1 cellular context compared by ENCODE assay signal in the genomic region with DNA sequence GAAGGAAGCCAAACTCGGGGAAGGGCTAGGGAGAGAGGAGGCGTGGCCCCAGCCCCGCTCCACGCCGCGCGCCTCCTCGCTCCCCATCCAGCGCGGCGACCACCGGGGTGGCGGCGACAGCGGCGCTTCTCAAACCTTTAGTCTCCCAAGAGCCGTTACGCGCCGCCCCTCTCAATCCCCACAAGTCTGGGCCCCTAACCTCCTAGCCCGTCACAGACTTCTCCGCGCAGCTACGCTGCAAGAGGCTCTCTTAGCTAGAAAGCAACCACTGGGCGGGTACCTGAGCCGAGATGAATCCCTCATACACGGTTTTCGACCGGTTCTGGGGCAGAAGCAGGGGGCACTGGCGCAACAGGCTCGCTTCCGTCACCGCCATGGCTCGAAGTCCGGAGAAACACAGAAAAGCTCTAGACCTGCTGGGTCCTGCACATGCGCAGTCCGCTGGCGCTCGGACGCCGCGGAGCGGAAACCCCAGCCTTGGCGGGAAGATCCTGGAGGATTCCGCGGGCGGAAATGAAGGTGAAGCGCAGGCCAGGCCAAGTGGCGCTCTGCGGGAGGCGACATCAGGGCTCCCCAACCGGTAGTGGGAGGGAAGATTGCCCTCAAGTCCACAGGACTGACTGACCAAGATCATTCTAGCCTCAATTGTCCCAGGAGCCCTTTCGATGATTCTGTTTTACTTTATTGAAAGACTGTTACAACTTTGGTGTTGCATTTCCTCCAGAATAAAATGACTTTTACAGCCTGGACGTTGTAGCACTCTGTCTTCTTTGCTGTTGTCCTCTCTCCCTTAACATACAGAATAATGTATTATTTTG.
TF ChIP-seq lines count a peak whose summit lies in the region.

A gene (minus strand): TSS at position 388 of the 818 bp plus-strand sequence. CDS start 12 bp downstream, at position 376.

TF ChIP-seq in HepG2, 621 proteins besides CTCF, POLR2A, EP300 and RAD21 (continued from another document and continues in another):
- TF ChIP-seq SOX13 (IDR thresholded peaks at IDR 0.05) (no peak), SOX13 (CRISPR knock-in tag; conservative IDR thresholded peaks at IDR 0.05 in 1 of 2, IDR thresholded peaks at IDR 0.05 in 1 of 2) (peak in 1 of 2 experiments; percentile 45; a peak in 1 of 4 replicates), ZNF138 (CRISPR knock-in tag; IDR thresholded peaks at IDR 0.05; ENCODE audit: low read depth) (no peak), ZNF564 (CRISPR knock-in tag; IDR thresholded peaks at IDR 0.05) (peak; percentile 88; the same call in 1 of the 2 replicates), ARID2 (CRISPR knock-in tag; IDR thresholded peaks at IDR 0.05; ENCODE audit: borderline replicate concordance) (peak; percentile 99; the same call in 1 of the 2 replicates), ZNF616 (CRISPR knock-in tag; IDR thresholded peaks at IDR 0.05; ENCODE audit: low read depth) (peak; percentile 93; the same call in 1 of the 2 replicates), ZSCAN22 (CRISPR knock-in tag; IDR thresholded peaks at IDR 0.05) (no peak; the same call in 1 of the 2 replicates), ZNF670 (CRISPR knock-in tag; IDR thresholded peaks at IDR 0.05; ENCODE audit: borderline replicate concordance) (peak; percentile 92), HNRNPK (IDR thresholded peaks at IDR 0.05; ENCODE audit: low read depth, low read length, poor library complexity, severe bottlenecking) (peak; percentile 35), NR2F1 (CRISPR knock-in tag; IDR thresholded peaks at IDR 0.05) (peak in 1 of 2 experiments; percentile 8; a peak in 1 of 4 replicates), MEIS1 (CRISPR knock-in tag; IDR thresholded peaks at IDR 0.05; ENCODE audit: borderline replicate concordance) (peak; percentile 91), ZNF44 (CRISPR knock-in tag; IDR thresholded peaks at IDR 0.05) (no peak; the same call in none of the 2 replicates), ZNF510 (CRISPR knock-in tag; IDR thresholded peaks at IDR 0.05; ENCODE audit: low read depth) (peak; percentile 99), MAF1 (CRISPR knock-in tag; IDR thresholded peaks at IDR 0.05; ENCODE audit: borderline replicate concordance) (peak; percentile 87), SOX5 (CRISPR knock-in tag; IDR thresholded peaks at IDR 0.05; ENCODE audit: borderline replicate concordance) (peak; percentile 62), RFX5 (IDR thresholded peaks at IDR 0.05; ENCODE audit: low read depth, low read length) (no peak), FOXK2 (IDR thresholded peaks at IDR 0.05) (peak; percentile 49; the same call in 1 of the 2 replicates), ZEB1 (IDR thresholded peaks at IDR 0.05; ENCODE audit: insufficient replicate concordance, low read depth) (peak; percentile 74), ZNF614 (CRISPR knock-in tag; IDR thresholded peaks at IDR 0.05; ENCODE audit: borderline replicate concordance) (peak; percentile 58; the same call in 1 of the 2 replicates), FOXJ3 (CRISPR knock-in tag; IDR thresholded peaks at IDR 0.05; ENCODE audit: borderline replicate concordance) (peak; percentile 79), ETV6 (CRISPR knock-in tag; conservative IDR thresholded peaks at IDR 0.05) (peak; percentile 90), ZNF260 (CRISPR knock-in tag; IDR thresholded peaks at IDR 0.05; ENCODE audit: borderline replicate concordance, low read depth) (no peak), SRY (CRISPR knock-in tag; IDR thresholded peaks at IDR 0.05) (peak; percentile 97; the same call in 1 of the 2 replicates), ZNF678 (CRISPR knock-in tag; IDR thresholded peaks at IDR 0.05) (peak; percentile 65; the same call in 1 of the 2 replicates), KDM2A (CRISPR knock-in tag; IDR thresholded peaks at IDR 0.05; ENCODE audit: borderline replicate concordance, low read depth) (peak; percentile 97), TGIF2 (CRISPR knock-in tag; IDR thresholded peaks at IDR 0.05) (peak; percentile 93), ZNF7 (CRISPR knock-in tag; IDR thresholded peaks at IDR 0.05) (no peak), ZFP1 (CRISPR knock-in tag; IDR thresholded peaks at IDR 0.05) (peak; percentile 86; the same call in 1 of the 2 replicates), FOXO1 (CRISPR knock-in tag; IDR thresholded peaks at IDR 0.05) (peak; percentile 58)
- TF ChIP-seq, protein P1, sequence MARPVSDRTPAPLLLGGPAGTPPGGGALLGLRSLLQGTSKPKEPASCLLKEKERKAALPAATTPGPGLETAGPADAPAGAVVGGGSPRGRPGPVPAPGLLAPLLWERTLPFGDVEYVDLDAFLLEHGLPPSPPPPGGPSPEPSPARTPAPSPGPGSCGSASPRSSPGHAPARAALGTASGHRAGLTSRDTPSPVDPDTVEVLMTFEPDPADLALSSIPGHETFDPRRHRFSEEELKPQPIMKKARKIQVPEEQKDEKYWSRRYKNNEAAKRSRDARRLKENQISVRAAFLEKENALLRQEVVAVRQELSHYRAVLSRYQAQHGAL (CRISPR knock-in tag; IDR thresholded peaks at IDR 0.05; ENCODE audit: not compliant biosample characterization), result peak; percentile 91
- TF ChIP-seq, protein P2, sequence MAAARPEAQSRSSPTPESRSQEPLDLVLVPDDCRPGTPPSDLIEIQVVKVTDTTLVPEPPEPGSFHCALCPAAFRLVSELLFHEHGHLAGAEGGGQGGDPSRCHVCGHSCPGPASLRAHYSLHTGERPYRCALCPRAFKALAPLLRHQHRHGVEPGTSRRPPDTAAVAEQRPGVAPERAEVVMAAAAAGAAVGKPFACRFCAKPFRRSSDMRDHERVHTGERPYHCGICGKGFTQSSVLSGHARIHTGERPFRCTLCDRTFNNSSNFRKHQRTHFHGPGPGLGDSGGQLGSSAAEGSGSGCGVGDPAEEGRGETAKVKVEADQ (CRISPR knock-in tag; IDR thresholded peaks at IDR 0.05; ENCODE audit: borderline replicate concordance), result peak; percentile 95
- TF ChIP-seq, protein P3, sequence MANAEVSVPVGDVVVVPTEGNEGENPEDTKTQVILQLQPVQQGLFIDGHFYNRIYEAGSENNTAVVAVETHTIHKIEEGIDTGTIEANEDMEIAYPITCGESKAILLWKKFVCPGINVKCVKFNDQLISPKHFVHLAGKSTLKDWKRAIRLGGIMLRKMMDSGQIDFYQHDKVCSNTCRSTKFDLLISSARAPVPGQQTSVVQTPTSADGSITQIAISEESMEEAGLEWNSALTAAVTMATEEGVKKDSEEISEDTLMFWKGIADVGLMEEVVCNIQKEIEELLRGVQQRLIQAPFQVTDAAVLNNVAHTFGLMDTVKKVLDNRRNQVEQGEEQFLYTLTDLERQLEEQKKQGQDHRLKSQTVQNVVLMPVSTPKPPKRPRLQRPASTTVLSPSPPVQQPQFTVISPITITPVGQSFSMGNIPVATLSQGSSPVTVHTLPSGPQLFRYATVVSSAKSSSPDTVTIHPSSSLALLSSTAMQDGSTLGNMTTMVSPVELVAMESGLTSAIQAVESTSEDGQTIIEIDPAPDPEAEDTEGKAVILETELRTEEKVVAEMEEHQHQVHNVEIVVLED (CRISPR knock-in tag; IDR thresholded peaks at IDR 0.05; ENCODE audit: borderline replicate concordance), result peak; percentile 80
- TF ChIP-seq, protein P4, sequence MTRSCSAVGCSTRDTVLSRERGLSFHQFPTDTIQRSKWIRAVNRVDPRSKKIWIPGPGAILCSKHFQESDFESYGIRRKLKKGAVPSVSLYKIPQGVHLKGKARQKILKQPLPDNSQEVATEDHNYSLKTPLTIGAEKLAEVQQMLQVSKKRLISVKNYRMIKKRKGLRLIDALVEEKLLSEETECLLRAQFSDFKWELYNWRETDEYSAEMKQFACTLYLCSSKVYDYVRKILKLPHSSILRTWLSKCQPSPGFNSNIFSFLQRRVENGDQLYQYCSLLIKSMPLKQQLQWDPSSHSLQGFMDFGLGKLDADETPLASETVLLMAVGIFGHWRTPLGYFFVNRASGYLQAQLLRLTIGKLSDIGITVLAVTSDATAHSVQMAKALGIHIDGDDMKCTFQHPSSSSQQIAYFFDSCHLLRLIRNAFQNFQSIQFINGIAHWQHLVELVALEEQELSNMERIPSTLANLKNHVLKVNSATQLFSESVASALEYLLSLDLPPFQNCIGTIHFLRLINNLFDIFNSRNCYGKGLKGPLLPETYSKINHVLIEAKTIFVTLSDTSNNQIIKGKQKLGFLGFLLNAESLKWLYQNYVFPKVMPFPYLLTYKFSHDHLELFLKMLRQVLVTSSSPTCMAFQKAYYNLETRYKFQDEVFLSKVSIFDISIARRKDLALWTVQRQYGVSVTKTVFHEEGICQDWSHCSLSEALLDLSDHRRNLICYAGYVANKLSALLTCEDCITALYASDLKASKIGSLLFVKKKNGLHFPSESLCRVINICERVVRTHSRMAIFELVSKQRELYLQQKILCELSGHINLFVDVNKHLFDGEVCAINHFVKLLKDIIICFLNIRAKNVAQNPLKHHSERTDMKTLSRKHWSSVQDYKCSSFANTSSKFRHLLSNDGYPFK (CRISPR knock-in tag; IDR thresholded peaks at IDR 0.05; ENCODE audit: borderline replicate concordance), result peak; percentile 90
- TF ChIP-seq, protein P5, sequence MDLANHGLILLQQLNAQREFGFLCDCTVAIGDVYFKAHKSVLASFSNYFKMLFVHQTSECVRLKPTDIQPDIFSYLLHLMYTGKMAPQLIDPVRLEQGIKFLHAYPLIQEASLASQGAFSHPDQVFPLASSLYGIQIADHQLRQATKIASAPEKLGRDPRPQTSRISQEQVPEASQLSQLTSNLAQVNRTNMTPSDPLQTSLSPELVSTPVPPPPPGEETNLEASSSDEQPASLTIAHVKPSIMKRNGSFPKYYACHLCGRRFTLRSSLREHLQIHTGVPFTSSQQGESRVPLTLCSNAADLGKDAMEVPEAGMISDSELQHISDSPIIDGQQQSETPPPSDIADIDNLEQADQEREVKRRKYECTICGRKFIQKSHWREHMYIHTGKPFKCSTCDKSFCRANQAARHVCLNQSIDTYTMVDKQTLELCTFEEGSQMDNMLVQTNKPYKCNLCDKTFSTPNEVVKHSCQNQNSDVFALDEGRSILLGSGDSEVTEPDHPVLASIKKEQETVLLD (CRISPR knock-in tag; IDR thresholded peaks at IDR 0.05; ENCODE audit: low read depth), result no peak; the same call in 1 of the 2 replicates
- TF ChIP-seq, protein P6, sequence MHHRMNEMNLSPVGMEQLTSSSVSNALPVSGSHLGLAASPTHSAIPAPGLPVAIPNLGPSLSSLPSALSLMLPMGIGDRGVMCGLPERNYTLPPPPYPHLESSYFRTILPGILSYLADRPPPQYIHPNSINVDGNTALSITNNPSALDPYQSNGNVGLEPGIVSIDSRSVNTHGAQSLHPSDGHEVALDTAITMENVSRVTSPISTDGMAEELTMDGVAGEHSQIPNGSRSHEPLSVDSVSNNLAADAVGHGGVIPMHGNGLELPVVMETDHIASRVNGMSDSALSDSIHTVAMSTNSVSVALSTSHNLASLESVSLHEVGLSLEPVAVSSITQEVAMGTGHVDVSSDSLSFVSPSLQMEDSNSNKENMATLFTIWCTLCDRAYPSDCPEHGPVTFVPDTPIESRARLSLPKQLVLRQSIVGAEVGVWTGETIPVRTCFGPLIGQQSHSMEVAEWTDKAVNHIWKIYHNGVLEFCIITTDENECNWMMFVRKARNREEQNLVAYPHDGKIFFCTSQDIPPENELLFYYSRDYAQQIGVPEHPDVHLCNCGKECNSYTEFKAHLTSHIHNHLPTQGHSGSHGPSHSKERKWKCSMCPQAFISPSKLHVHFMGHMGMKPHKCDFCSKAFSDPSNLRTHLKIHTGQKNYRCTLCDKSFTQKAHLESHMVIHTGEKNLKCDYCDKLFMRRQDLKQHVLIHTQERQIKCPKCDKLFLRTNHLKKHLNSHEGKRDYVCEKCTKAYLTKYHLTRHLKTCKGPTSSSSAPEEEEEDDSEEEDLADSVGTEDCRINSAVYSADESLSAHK (CRISPR knock-in tag; IDR thresholded peaks at IDR 0.05; ENCODE audit: borderline replicate concordance), result no peak
- TF ChIP-seq, protein P7, sequence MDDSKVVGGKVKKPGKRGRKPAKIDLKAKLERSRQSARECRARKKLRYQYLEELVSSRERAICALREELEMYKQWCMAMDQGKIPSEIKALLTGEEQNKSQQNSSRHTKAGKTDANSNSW (CRISPR knock-in tag; IDR thresholded peaks at IDR 0.05; ENCODE audit: borderline replicate concordance), result peak; percentile 89; the same call in 1 of the 2 replicates
- TF ChIP-seq, protein P8, sequence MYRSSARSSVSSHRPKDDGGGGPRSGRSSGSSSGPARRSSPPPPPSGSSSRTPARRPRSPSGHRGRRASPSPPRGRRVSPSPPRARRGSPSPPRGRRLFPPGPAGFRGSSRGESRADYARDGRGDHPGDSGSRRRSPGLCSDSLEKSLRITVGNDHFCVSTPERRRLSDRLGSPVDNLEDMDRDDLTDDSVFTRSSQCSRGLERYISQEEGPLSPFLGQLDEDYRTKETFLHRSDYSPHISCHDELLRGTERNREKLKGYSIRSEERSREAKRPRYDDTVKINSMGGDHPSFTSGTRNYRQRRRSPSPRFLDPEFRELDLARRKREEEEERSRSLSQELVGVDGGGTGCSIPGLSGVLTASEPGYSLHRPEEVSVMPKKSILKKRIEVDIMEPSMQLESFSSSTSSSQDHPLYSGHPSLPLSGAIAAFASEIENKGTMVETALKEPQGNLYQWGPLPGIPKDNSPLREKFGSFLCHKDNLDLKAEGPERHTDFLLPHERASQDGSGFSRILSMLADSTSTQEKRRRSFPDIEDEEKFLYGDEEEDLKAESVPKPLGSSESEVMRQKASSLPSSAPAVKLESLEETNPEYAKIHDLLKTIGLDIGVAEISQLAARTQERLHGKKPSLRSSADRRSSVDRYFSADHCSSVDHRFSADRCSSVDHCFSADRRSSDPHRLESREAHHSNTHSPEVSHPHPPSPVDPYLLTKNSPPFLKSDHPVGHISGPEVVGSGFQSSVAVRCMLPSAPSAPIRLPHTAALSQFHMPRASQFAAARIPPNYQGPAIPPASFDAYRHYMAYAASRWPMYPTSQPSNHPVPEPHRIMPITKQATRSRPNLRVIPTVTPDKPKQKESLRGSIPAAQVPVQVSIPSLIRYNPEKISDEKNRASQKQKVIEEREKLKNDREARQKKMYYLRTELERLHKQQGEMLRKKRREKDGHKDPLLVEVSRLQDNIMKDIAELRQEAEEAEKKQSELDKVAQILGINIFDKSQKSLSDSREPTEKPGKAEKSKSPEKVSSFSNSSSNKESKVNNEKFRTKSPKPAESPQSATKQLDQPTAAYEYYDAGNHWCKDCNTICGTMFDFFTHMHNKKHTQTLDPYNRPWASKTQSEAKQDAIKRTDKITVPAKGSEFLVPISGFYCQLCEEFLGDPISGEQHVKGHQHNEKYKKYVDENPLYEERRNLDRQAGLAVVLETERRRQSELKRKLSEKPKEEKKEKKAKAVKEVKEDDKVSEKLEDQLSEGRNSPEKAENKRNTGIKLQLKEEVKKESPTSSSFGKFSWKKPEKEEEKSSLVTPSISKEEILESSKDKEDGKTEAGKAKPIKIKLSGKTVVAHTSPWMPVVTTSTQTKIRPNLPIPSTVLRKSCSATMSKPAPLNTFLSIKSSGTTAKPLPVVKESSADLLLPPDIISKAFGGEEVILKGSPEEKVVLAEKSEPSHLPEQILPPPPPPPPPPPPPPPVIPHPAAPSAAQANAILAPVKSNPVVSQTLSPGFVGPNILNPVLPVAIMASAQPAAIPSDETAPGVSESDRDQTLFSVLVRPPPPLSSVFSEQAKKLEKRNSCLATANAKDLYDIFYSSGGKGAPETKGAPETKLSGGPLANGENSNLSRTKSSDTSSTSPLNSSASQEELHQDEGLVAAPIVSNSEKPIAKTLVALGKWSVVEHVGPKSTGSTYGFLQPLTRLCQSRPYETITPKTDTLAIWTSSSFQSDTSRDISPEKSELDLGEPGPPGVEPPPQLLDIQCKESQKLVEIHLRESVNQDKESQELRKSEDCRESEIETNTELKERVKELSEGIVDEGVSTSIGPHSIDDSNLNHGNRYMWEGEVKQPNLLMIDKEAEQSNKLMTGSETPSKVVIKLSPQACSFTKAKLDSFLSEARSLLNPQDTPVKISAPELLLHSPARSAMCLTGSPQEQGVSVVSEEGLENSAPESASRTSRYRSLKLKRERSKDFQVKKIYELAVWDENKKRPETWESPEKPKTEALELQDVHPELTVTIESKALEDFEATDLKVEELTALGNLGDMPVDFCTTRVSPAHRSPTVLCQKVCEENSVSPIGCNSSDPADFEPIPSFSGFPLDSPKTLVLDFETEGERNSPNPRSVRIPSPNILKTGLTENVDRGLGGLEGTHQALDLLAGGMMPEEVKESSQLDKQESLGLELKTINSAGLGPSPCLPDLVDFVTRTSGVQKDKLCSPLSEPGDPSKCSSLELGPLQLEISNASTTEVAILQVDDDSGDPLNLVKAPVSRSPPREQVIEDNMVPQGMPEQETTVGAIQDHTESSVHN (CRISPR knock-in tag; IDR thresholded peaks at IDR 0.05), result no peak; the same call in 1 of the 2 replicates
